Comparison of ENCODE assay signal across 1 cellular context in the genomic region with DNA sequence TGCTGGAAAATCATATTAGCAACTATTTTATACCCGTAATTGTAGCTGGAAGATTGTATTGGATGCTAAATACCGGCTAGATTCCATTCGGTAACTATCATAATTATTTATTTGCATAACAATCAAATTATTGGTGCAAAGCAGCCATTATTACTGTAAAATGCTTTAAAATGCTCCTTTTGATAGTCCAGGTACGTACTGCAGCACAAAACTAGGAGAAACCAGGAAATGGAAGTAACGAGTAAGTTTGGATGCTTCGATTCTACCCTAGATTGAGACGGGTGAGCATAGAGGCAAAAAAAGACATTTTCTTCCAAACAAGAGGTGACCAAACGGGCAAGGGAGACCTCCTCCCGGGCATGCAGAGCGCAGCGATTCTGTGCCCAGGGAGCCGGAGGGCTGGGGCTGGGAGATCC.
TF ChIP-seq lines count a peak whose summit lies in the region.

No MANE protein-coding gene starts in this region.

TF ChIP-seq in H1, 55 proteins besides CTCF, POLR2A, EP300 and RAD21 (continued from another document):
- TF ChIP-seq, protein P1, sequence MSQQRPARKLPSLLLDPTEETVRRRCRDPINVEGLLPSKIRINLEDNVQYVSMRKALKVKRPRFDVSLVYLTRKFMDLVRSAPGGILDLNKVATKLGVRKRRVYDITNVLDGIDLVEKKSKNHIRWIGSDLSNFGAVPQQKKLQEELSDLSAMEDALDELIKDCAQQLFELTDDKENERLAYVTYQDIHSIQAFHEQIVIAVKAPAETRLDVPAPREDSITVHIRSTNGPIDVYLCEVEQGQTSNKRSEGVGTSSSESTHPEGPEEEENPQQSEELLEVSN (IDR thresholded peaks at IDR 0.05) = no peak
- TF ChIP-seq CBX5 (IDR thresholded peaks at IDR 0.05; ENCODE audit: low read depth, low read length) = no peak
- TF ChIP-seq, protein P2, sequence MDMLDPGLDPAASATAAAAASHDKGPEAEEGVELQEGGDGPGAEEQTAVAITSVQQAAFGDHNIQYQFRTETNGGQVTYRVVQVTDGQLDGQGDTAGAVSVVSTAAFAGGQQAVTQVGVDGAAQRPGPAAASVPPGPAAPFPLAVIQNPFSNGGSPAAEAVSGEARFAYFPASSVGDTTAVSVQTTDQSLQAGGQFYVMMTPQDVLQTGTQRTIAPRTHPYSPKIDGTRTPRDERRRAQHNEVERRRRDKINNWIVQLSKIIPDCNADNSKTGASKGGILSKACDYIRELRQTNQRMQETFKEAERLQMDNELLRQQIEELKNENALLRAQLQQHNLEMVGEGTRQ (IDR thresholded peaks at IDR 0.05; ENCODE audit: low read length) = no peak
- TF ChIP-seq GABPA (IDR thresholded peaks at IDR 0.05; ENCODE audit: borderline replicate concordance, insufficient read depth, low read length) = no peak
- TF ChIP-seq SUZ12 (IDR thresholded peaks at IDR 0.05; ENCODE audit: low read length) = no peak
- no peak for TF ChIP-seq TBP (IDR thresholded peaks at IDR 0.05; ENCODE audit: low read depth, low read length)
